In genomic region chr19:28446511-28446910, GRCh38 we compare ENCODE assay signal across 31 cellular contexts.
"Had no signal": no experiment of that assay in that cellular context is flagged by ENCODE, and none has a peak within 500 bp of the region (broad histone marks: within the 10 kb centered on the region; RNA-seq: fewer than 3 reads in every experiment).

No MANE protein-coding gene starts in this region.

- H3K27me3 ChIP-seq: adrenal gland, ascending aorta, cardiac muscle cell, colonic mucosa, foreskin keratinocyte, heart left ventricle, right atrium auricular region, stomach, tibial artery, upper lobe of right lung had no signal

- H3K4me3 ChIP-seq: adrenal gland, ascending aorta, cardiac muscle cell, colonic mucosa, heart left ventricle, right atrium auricular region, smooth muscle cell, stomach, tibial artery, upper lobe of right lung had no signal

- H3K9me3 Mint-ChIP-seq: activated naive CD8-positive, alpha-beta T cell treated with anti-CD3 and anti-CD28 coated beads for 36 hours; activated T-helper 1 cell treated with anti-CD3 and anti-CD28 coated beads, Interleukin-12 subunit alpha, Interleukin-12 subunit beta, Interleukin-2, Interleukin-4 antibody, amounts not matched to agents 30 ng/mL and 10 ng/mL and 1 ng/mL, durations not matched to agents 14 hours and 24 hours and 36 hours; immature natural killer cell had no signal

- DNase-seq: activated CD4-positive, alpha-beta T cell treated with anti-CD3 and anti-CD28 coated beads for 48 hours; activated CD4-positive, alpha-beta T cell treated with anti-CD3 and anti-CD28 coated beads, Interleukin-2, amount 50 U/mL, for 48 hours; activated CD8-positive, alpha-beta memory T cell treated with anti-CD3 and anti-CD28 coated beads for 24 hours; activated effector memory CD4-positive, alpha-beta T cell treated with anti-CD3 and anti-CD28 coated beads, Interleukin-2, amount 50 U/mL, for 16 hours; activated naive CD4-positive, alpha-beta T cell treated with anti-CD3 and anti-CD28 coated beads for 36 hours; activated naive CD8-positive, alpha-beta T cell treated with anti-CD3 and anti-CD28 coated beads for 36 hours; adrenal gland; cerebellar nuclear complex; colonic mucosa; effector memory CD8-positive, alpha-beta T cell; foreskin keratinocyte; heart left ventricle; hypothalamus; immature natural killer cell; kidney; midbrain; naive thymus-derived CD4-positive, alpha-beta T cell; occipital lobe; stimulated activated CD4-positive, alpha-beta T cell treated with anti-CD3 and anti-CD28 coated beads, Interleukin-1b, Interleukin-23, amount 100 ng/mL, for 48 hours; stimulated activated naive B cell treated with anti-CD40 and anti-IgM and Interleukin-4, amounts not matched to agents 10 μg/mL and 1 μg/mL and 100 μg/mL, for 72 hours; stomach; upper lobe of right lung had no signal

- H3K27ac ChIP-seq: adrenal gland, ascending aorta, cardiac muscle cell, colonic mucosa, foreskin keratinocyte, heart left ventricle, right atrium auricular region, stomach, tibial artery, upper lobe of right lung had no signal

- H3K36me3 ChIP-seq: adrenal gland, ascending aorta, cardiac muscle cell, colonic mucosa, heart left ventricle, right atrium auricular region, stomach, tibial artery, upper lobe of right lung had no signal

- H3K4me1 ChIP-seq: adrenal gland, ascending aorta, colonic mucosa, foreskin keratinocyte, heart left ventricle, right atrium auricular region, tibial artery, upper lobe of right lung had no signal

- H3K4me1 Mint-ChIP-seq: activated naive CD8-positive, alpha-beta T cell treated with anti-CD3 and anti-CD28 coated beads for 36 hours; memory B cell had no signal

- H3K36me3 Mint-ChIP-seq: activated naive CD8-positive, alpha-beta T cell treated with anti-CD3 and anti-CD28 coated beads for 36 hours; brain; memory B cell; stimulated activated naive B cell treated with anti-CD40 and anti-IgM and Interleukin-4, amounts not matched to agents 10 μg/mL and 1 μg/mL and 100 μg/mL, for 72 hours had no signal

- H3K9me3 ChIP-seq: adrenal gland, ascending aorta, colonic mucosa, heart left ventricle, right atrium auricular region, stomach, tibial artery, upper lobe of right lung had no signal

- H3K4me3 Mint-ChIP-seq: activated naive CD4-positive, alpha-beta T cell treated with anti-CD3 and anti-CD28 coated beads for 36 hours; activated naive CD8-positive, alpha-beta T cell treated with anti-CD3 and anti-CD28 coated beads for 36 hours; activated T-helper 1 cell treated with anti-CD3 and anti-CD28 coated beads, Interleukin-12 subunit alpha, Interleukin-12 subunit beta, Interleukin-2, Interleukin-4 antibody, amounts not matched to agents 30 ng/mL and 10 ng/mL and 1 ng/mL, durations not matched to agents 14 hours and 24 hours and 36 hours; brain; effector memory CD8-positive, alpha-beta T cell; immature natural killer cell; memory B cell; naive thymus-derived CD4-positive, alpha-beta T cell; stimulated activated naive B cell treated with anti-CD40 and anti-IgM and Interleukin-4, amounts not matched to agents 10 μg/mL and 1 μg/mL and 100 μg/mL, for 72 hours had no signal

- ATAC-seq: effector memory CD8-positive, alpha-beta T cell; esophagus mucosa; foreskin keratinocyte; heart left ventricle; naive thymus-derived CD4-positive, alpha-beta T cell; stimulated activated naive B cell treated with anti-CD40 and anti-IgM and Interleukin-4, amounts not matched to agents 10 μg/mL and 1 μg/mL and 100 μg/mL, for 72 hours; upper lobe of right lung had no signal

- H3K27ac Mint-ChIP-seq: activated naive CD4-positive, alpha-beta T cell treated with anti-CD3 and anti-CD28 coated beads for 36 hours; activated naive CD8-positive, alpha-beta T cell treated with anti-CD3 and anti-CD28 coated beads for 36 hours; activated T-helper 1 cell treated with anti-CD3 and anti-CD28 coated beads, Interleukin-12 subunit alpha, Interleukin-12 subunit beta, Interleukin-2, Interleukin-4 antibody, amounts not matched to agents 30 ng/mL and 10 ng/mL and 1 ng/mL, durations not matched to agents 14 hours and 24 hours and 36 hours; effector memory CD8-positive, alpha-beta T cell; immature natural killer cell; memory B cell; naive thymus-derived CD4-positive, alpha-beta T cell; stimulated activated naive B cell treated with anti-CD40 and anti-IgM and Interleukin-4, amounts not matched to agents 10 μg/mL and 1 μg/mL and 100 μg/mL, for 72 hours had no signal

- H3K27me3 Mint-ChIP-seq: activated naive CD8-positive, alpha-beta T cell treated with anti-CD3 and anti-CD28 coated beads for 36 hours; brain; effector memory CD8-positive, alpha-beta T cell; memory B cell; naive thymus-derived CD4-positive, alpha-beta T cell; stimulated activated naive B cell treated with anti-CD40 and anti-IgM and Interleukin-4, amounts not matched to agents 10 μg/mL and 1 μg/mL and 100 μg/mL, for 72 hours had no signal
